In the genomic region with DNA sequence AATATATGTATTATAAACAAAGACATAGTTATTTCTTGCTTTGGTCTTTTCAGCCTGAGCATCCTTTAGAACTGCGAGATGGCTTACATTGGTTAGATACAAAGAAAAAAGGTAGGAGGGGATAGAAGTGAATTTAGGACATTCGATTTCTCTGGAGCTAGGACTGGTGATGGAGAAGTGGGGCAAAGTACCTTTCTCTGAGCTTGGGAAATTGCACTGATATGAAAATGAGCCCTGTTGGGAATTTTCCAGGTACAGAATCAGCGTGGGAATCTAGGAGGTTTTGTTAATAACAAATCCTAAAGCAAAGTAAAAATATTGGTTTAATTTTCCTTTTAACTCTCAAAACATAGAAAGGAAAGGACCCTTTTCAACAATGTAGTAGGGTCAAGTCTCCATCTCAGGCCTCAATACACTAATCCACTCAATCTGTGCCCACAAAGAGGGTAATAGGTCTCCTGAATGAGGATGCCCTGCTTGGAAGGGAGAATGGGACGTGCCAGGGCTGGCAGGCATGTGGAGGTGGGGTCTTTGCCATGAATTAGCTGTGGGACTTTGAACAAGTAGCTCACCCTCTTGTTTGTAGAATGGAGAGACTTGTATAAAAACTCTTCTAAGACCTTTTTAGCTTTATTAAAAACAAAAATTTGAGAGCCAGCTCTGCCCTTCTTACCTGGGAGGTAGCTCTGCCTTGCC, we compare ENCODE assay signal across 20 cellular contexts. TPM values are rescaled to one million over a fixed set of nuclear protein-coding genes. Genes with fewer than 3 reads are reported as not detected.
DNase-seq lines count a peak whose midpoint lies in the region; ATAC-seq, FAIRE-seq and TF ChIP-seq lines count a peak whose summit lies in the region.
"Had no signal": no experiment of that assay in that cellular context is flagged by ENCODE, and none has a peak within 500 bp of the region (broad histone marks: within the 10 kb centered on the region; RNA-seq: fewer than 3 reads in every experiment).

No MANE protein-coding gene starts in this region.

- no peak for TF ChIP-seq CTCF in liver (IDR thresholded peaks at IDR 0.05; ENCODE audit: low read depth, low read length, missing input control)
- TF ChIP-seq CTCF in HepG2 (CRISPR knock-in tag; IDR thresholded peaks at IDR 0.05): no peak
- no peak for TF ChIP-seq CTCF in coronary artery (IDR thresholded peaks at IDR 0.05)
- no peak for TF ChIP-seq CTCF in neutrophil (IDR thresholded peaks at IDR 0.05)

- no peaks in the 10 kb centered on the region for H3K79me2 ChIP-seq in HepG2 (ENCODE audit: insufficient read depth, low read length)

- TF ChIP-seq RAD21 in liver (IDR thresholded peaks at IDR 0.05) (peak in 1 of 2 donors; percentile 38), HepG2 (CRISPR knock-in tag; IDR thresholded peaks at IDR 0.05) (no peak)

- H3K36me3 ChIP-seq in liver (ENCODE audit: control insufficient read depth in 4 of 4, insufficient read depth in 3 of 4, low read depth in 1 of 4, low read length in 3 of 4) (no peaks in the 10 kb centered on the region), HepG2 (replicated peaks in 1 of 2; ENCODE audit: control insufficient read depth in 1 of 2, insufficient read depth in 2 of 2, low read length in 2 of 2) (no peaks in the 10 kb centered on the region), neutrophil (no peaks in the 10 kb centered on the region)
- H3K36me3 ChIP-seq: upper lobe of left lung had no signal

- no peak overlapping the region for H3K4me3 ChIP-seq in liver (ENCODE audit: low read depth in 1 of 3, low read length in 3 of 3)
- H3K4me3 ChIP-seq in HepG2 (replicated peaks in 1 of 3; ENCODE audit: insufficient read depth in 1 of 3, low read depth in 2 of 3, low read length in 3 of 3): no peak overlapping the region
- H3K4me3 ChIP-seq in coronary artery: no peak overlapping the region
- H3K4me3 ChIP-seq in neutrophil (ENCODE audit: low read depth in 1 of 2, low read length in 1 of 2): no peak overlapping the region
- H3K4me3 ChIP-seq: BLaER1 treated with 17β-estradiol and CSF1 and Interleukin-3, amounts not matched to agents 10 nM and 100 nM; skin epidermis; upper lobe of left lung had no signal

- DNase-seq in HepG2 (ENCODE audit: low spot score) (no peak), coronary artery (ENCODE audit: low spot score) (no peak)
- no peak for DNase-seq in stimulated activated CD4-positive, alpha-beta T cell treated with anti-CD3 and anti-CD28 coated beads, Interleukin-4, amount 100 ng/mL, for 1 hour
- DNase-seq: activated CD4-positive, alpha-beta T cell treated with anti-CD3 and anti-CD28 coated beads for 36 hours; activated naive CD4-positive, alpha-beta T cell treated with anti-CD3 and anti-CD28 coated beads, Interleukin-2, amount 50 U/mL, for 16 hours; activated T-cell treated with anti-CD3 and anti-CD28 coated beads, Interleukin-2, amount 50 U/mL, for 48 hours; NCI-H446 treated with DMSO at 0.1 percent for 48 hours; PC-3; SHP77 treated with DMSO at 0.1 percent for 48 hours; stimulated activated CD4-positive, alpha-beta T cell treated with anti-CD3 and anti-CD28 coated beads, Interleukin-2, amount 100 ng/mL, for 24 hours; stimulated activated naive B cell treated with anti-CD40 and anti-IgM and Interleukin-4, amounts not matched to agents 10 μg/mL and 1 μg/mL and 100 μg/mL, for 72 hours; upper lobe of left lung had no signal

- no peak for ATAC-seq in HepG2
- no peak for ATAC-seq in HG03354 (IDR thresholded peaks at IDR 0.05; ENCODE audit: poor library complexity, severe bottlenecking, unreplicated experiment)
- ATAC-seq in HG02938 (IDR thresholded peaks at IDR 0.05; ENCODE audit: unreplicated experiment): no peak
- no peak for ATAC-seq in GM18519 (IDR thresholded peaks at IDR 0.05; ENCODE audit: low FRiP score, unreplicated experiment)
- ATAC-seq: activated CD4-positive, alpha-beta T cell treated with anti-CD3 and anti-CD28 coated beads for 36 hours; PC-3; stimulated activated naive B cell treated with anti-CD40 and anti-IgM and Interleukin-4, amounts not matched to agents 10 μg/mL and 1 μg/mL and 100 μg/mL, for 72 hours had no signal

- no peak for TF ChIP-seq EP300 in HepG2 (IDR thresholded peaks at IDR 0.05; ENCODE audit: low read depth in 2 of 2, low read length in 2 of 2)
- no peak for TF ChIP-seq EP300 in HepG2 (CRISPR knock-in tag; IDR thresholded peaks at IDR 0.05; ENCODE audit: borderline replicate concordance)

- TF ChIP-seq POLR2A in HepG2 (IDR thresholded peaks at IDR 0.05; ENCODE audit: insufficient read depth in 1 of 2, low read depth in 2 of 2, low read length in 2 of 2): no peak

- no peaks in the 10 kb centered on the region for H3K9me3 ChIP-seq in liver (ENCODE audit: control insufficient read depth in 4 of 4, low read length in 3 of 4)
- H3K9me3 ChIP-seq in HepG2 (ENCODE audit: low read length): no peaks in the 10 kb centered on the region
- H3K9me3 ChIP-seq in neutrophil: no peaks in the 10 kb centered on the region
- H3K9me3 ChIP-seq: upper lobe of left lung had no signal

- H4K20me1 ChIP-seq in HepG2 (ENCODE audit: insufficient read depth, low read length): no peaks in the 10 kb centered on the region

- H3K4me1 ChIP-seq in liver (ENCODE audit: control insufficient read depth in 4 of 4, insufficient read depth in 4 of 4, low read length in 3 of 4) (peaks cover 20 to 45% (median 32%) of the 10 kb centered on the region in 4 donors), HepG2 (ENCODE audit: insufficient read depth, low read length) (peaks cover 15% of the 10 kb centered on the region), neutrophil (ENCODE audit: control insufficient read depth in 1 of 2, insufficient read depth in 1 of 2, low read depth in 1 of 2, low read length in 1 of 2) (peaks cover 74 to 82% of the 10 kb centered on the region in 2 experiments)

- peak overlapping the region in 1 of 2 donors; percentile 21 for H3K27ac ChIP-seq in liver (ENCODE audit: low read depth in 1 of 2, low read length in 2 of 2)
- H3K27ac ChIP-seq in HepG2 (ENCODE audit: extremely low read length, insufficient read depth, low read length): no peak overlapping the region
- H3K27ac ChIP-seq in coronary artery: peak overlapping the region; percentile 58 to 78
- H3K27ac ChIP-seq in neutrophil: peak overlapping the region; percentile 48

- intact Hi-C loops in HepG2 (cut with micrococcal nuclease; ENCODE audit: unreplicated experiment): no loop called here

- CTCF ChIA-PET in HepG2 (lab: Yijun Ruan, JAX; ENCODE audit: low intra/inter-chr PET ratio, low total read pairs): no interaction called here

- no peak for FAIRE-seq in HepG2 (lab: Jason Lieb, UNC)
- FAIRE-seq: TTC549 had no signal

- WGBS in liver: 36% methylated on average over 4 of the region's 4 CpGs
- 96% methylated on average over 4 of the region's 4 CpGs for WGBS in HepG2 (ENCODE audit: low lambda C conversion rate)

- no peak overlapping the region for H3K9ac ChIP-seq in liver (ENCODE audit: low read depth in 1 of 2, low read length in 2 of 2)
- H3K9ac ChIP-seq in HepG2 (ENCODE audit: insufficient read depth, low read depth, low read length): no peak overlapping the region

- BruUV-seq in HepG2 (replicated peaks; lab: Mats Ljungman, UMichigan): no TSS peak

- in situ Hi-C loops in HepG2 (cut with HindIII; ENCODE audit: extremely low pct_ligation_motif_present, low pct_unique_long_range_greater_than_20kb): no loop called here

- no peak overlapping the region for H2AFZ ChIP-seq in HepG2 (ENCODE audit: low read length)

- POLR2A ChIA-PET in HepG2 (lab: Yijun Ruan, JAX): no interaction called here

- H3K27me3 ChIP-seq in liver (ENCODE audit: control insufficient read depth in 4 of 4, insufficient read depth in 4 of 4, low read length in 3 of 4) (no peaks in the 10 kb centered on the region), HepG2 (ENCODE audit: control insufficient read depth in 1 of 2, insufficient read depth in 2 of 2, low read length in 2 of 2) (no peaks in the 10 kb centered on the region), neutrophil (no peaks in the 10 kb centered on the region)
- H3K27me3 ChIP-seq: BLaER1 treated with 17β-estradiol and CSF1 and Interleukin-3, amounts not matched to agents 10 nM and 100 nM; upper lobe of left lung had no signal

- no peak overlapping the region for H3K4me2 ChIP-seq in HepG2 (ENCODE audit: low read depth, low read length)

TF ChIP-seq in liver, 16 proteins besides CTCF, POLR2A, EP300 and RAD21 (continues in another document):
- TF ChIP-seq FOXA2 (IDR thresholded peaks at IDR 0.05) (no peak), FOXA1 (IDR thresholded peaks at IDR 0.05) (no peak), RXRA (IDR thresholded peaks at IDR 0.05) (peak; percentile 38 to 50), GABPA (IDR thresholded peaks at IDR 0.05 in 1 of 2, conservative IDR thresholded peaks at IDR 0.05 in 1 of 2) (no peak), HNF4A (conservative IDR thresholded peaks at IDR 0.05) (peak; percentile 63 to 75)

TF ChIP-seq in HepG2, 621 proteins besides CTCF, POLR2A, EP300 and RAD21 (continues in another document):
- no peak for TF ChIP-seq KLF9 (CRISPR knock-in tag; IDR thresholded peaks at IDR 0.05; ENCODE audit: low read depth)

RNA-seq across cellular contexts. Expression of a gene that starts 17.7 kb away (rescaled TPM):
- total RNA-seq in liver (10 to 100 TPM; 15.4 to 32.5 TPM), HepG2 (2016; rRNA removed; fragmentation: Illumina TruSeq; extraction: Trizol) (6.0 and 6.2 TPM in 2 replicates)
- polyA plus RNA-seq in liver (1 to 10 TPM; 4.9 to 9.7 TPM), HepG2 (2011; rRNA removed) (2.3 and 2.7 TPM in 2 replicates)
- 0.81 and 0.88 TPM in 2 replicates for total RNA-seq in HepG2 (2016; cell fraction: cytosol; rRNA removed; fragmentation: Illumina TruSeq; extraction: Trizol; ENCODE audit: low read depth)
- 5.6 and 5.9 TPM in 2 replicates for total RNA-seq in HepG2 (2016; cell fraction: insoluble cytoplasmic fraction; rRNA removed; fragmentation: Illumina TruSeq; extraction: Trizol)
- total RNA-seq in HepG2 (2016; cell fraction: membrane; rRNA removed; fragmentation: Illumina TruSeq; extraction: Trizol): 4.7 and 5.3 TPM in 2 replicates
- total RNA-seq in HepG2 (2016; cell fraction: nucleus; rRNA removed; fragmentation: Illumina TruSeq; extraction: Trizol): 5.4 and 5.5 TPM in 2 replicates
- polyA plus RNA-seq in HepG2 (2011; cell fraction: cytosol; rRNA removed): 2.0 and 3.0 TPM in 2 replicates
- polyA plus RNA-seq in HepG2 (2011; cell fraction: nucleus; rRNA removed): 3.4 and 3.8 TPM in 2 replicates
- polyA plus RNA-seq in HepG2 (2012): 2.5 and 3.2 TPM in 2 replicates
- 0.60 and 0.81 TPM in 2 replicates for polyA plus RNA-seq in HepG2 (2016; cell fraction: cytosol; fragmentation: Illumina TruSeq; extraction: Trizol; ENCODE audit: low read depth)
- 6.8 and 8.2 TPM in 2 replicates for polyA plus RNA-seq in HepG2 (2016; cell fraction: insoluble cytoplasmic fraction; fragmentation: Illumina TruSeq; extraction: Trizol; ENCODE audit: low read depth)
- 3.2 and 4.0 TPM in 2 replicates for polyA plus RNA-seq in HepG2 (2016; cell fraction: membrane; fragmentation: Illumina TruSeq; extraction: Trizol; ENCODE audit: low read depth)
- polyA plus RNA-seq in HepG2 (2016; cell fraction: nucleus; fragmentation: Illumina TruSeq; extraction: Trizol; ENCODE audit: insufficient read depth, low read depth): 4.1 and 5.1 TPM in 2 replicates
- 6.5 and 11.0 TPM in 2 replicates for polyA minus RNA-seq in HepG2 (2011; rRNA and poly(A)+ RNA removed; ENCODE audit: low replicate concordance)
- polyA minus RNA-seq in HepG2 (2011; cell fraction: cytosol; rRNA and poly(A)+ RNA removed): 6.8 and 6.9 TPM in 2 replicates
- polyA minus RNA-seq in HepG2 (2011; cell fraction: nucleus; rRNA and poly(A)+ RNA removed): 10.2 and 10.8 TPM in 2 replicates
